Comparison of ENCODE assay signal across 8 cellular contexts in genomic region chr4:76781698-76782595, GRCh38.
DNase-seq lines count a peak whose midpoint lies in the region; FAIRE-seq and TF ChIP-seq lines count a peak whose summit lies in the region.

No MANE protein-coding gene starts in this region.

- no peak overlapping the region for H3K4me3 ChIP-seq in Loucy (ENCODE audit: low read length, poor library complexity, severe bottlenecking)
- no peak overlapping the region for H3K4me3 ChIP-seq in endothelial cell of umbilical vein (replicated peaks in 1 of 3; ENCODE audit: insufficient read depth in 1 of 3, low read depth in 1 of 3, low read length in 3 of 3)
- H3K4me3 ChIP-seq in tibial artery = no peak overlapping the region

- H3K27me3 ChIP-seq in Loucy (ENCODE audit: insufficient read depth, low read length, poor library complexity, severe bottlenecking) (no peaks in the 10 kb centered on the region), endothelial cell of umbilical vein (ENCODE audit: control insufficient read depth in 2 of 2, insufficient read depth in 2 of 2, low read length in 2 of 2) (no peaks in the 10 kb centered on the region), tibial artery (no peaks in the 10 kb centered on the region)

- H3K27ac ChIP-seq in endothelial cell of umbilical vein (ENCODE audit: insufficient read depth, low read depth, low read length) (no peak overlapping the region), tibial artery (no peak overlapping the region)

- H3K36me3 ChIP-seq in Loucy (ENCODE audit: insufficient read depth, low read length) (no peaks in the 10 kb centered on the region), endothelial cell of umbilical vein (ENCODE audit: control insufficient read depth in 2 of 2, extremely low read depth in 1 of 2, insufficient read depth in 2 of 2, low read length in 2 of 2) (no peaks in the 10 kb centered on the region), tibial artery (peaks cover 36 to 58% (median 42%) of the 10 kb centered on the region in 3 donors)

- TSS peak; percentile 32 for BruUV-seq in endothelial cell of umbilical vein (replicated peaks; lab: Mats Ljungman, UMichigan)

- peak; percentile 4 to 14 for DNase-seq in SHP77 (lab: John Stamatoyannopoulos, UW)
- DNase-seq in SHP77 treated with DMSO at 0.1 percent for 48 hours (lab: John Stamatoyannopoulos, UW) = no peak
- no peak for DNase-seq in endothelial cell of umbilical vein (ENCODE audit: low read depth, low spot score)
- DNase-seq in ureter (ENCODE audit: low spot score) = peak; percentile 63
- DNase-seq in tibial artery = no peak
- DNase-seq in activated CD4-positive, alpha-beta T cell treated with anti-CD3 and anti-CD28 coated beads, Interleukin-2, amount 50 U/mL, for 1 hour = no peak
- DNase-seq in HuH-7 (ENCODE audit: low spot score) = no peak

- H3K9ac ChIP-seq in Loucy (ENCODE audit: low read depth, low read length, poor library complexity, severe bottlenecking) (no peak overlapping the region), endothelial cell of umbilical vein (replicated peaks; ENCODE audit: extremely low read depth, insufficient read depth, low read length) (no peak overlapping the region)

- H3K9me2 ChIP-seq in Loucy (replicated peaks; ENCODE audit: low read depth, low read length) = no peaks in the 10 kb centered on the region

- H4K20me1 ChIP-seq in Loucy (ENCODE audit: insufficient read depth, low read length, poor library complexity, severe bottlenecking) = no peaks in the 10 kb centered on the region
- H4K20me1 ChIP-seq in endothelial cell of umbilical vein (replicated peaks; ENCODE audit: control insufficient read depth, extremely low read depth, insufficient read depth, low read length) = no peaks in the 10 kb centered on the region

- dilution Hi-C loops in endothelial cell of umbilical vein (cut with MboI; ENCODE audit: extremely low pct_ligation_motif_present, low sequenced_read_pairs) = no loop called here

- no peaks in the 10 kb centered on the region for H3K79me2 ChIP-seq in Loucy (ENCODE audit: insufficient read depth, low read length)
- H3K79me2 ChIP-seq in endothelial cell of umbilical vein (ENCODE audit: control insufficient read depth, insufficient read depth, low read length) = no peaks in the 10 kb centered on the region

- TF ChIP-seq CTCF in Loucy (conservative IDR thresholded peaks at IDR 0.05; ENCODE audit: low read length) (no peak), endothelial cell of umbilical vein (IDR thresholded peaks at IDR 0.05; ENCODE audit: extremely low read depth in 1 of 2, insufficient read depth in 1 of 2, low read depth in 1 of 2, low read length in 2 of 2) (no peak), tibial artery (IDR thresholded peaks at IDR 0.05) (no peak)

- H2AFZ ChIP-seq in Loucy (ENCODE audit: low read length) = peak overlapping the region; percentile 40; the same call in 1 of the 2 replicates
- no peak overlapping the region for H2AFZ ChIP-seq in endothelial cell of umbilical vein (ENCODE audit: low read depth, low read length)

- H3K9me3 ChIP-seq in Loucy (ENCODE audit: insufficient read depth, low read depth, low read length) (no peaks in the 10 kb centered on the region), endothelial cell of umbilical vein (replicated peaks; ENCODE audit: control insufficient read depth, insufficient read depth, low read length) (no peaks in the 10 kb centered on the region), tibial artery (no peaks in the 10 kb centered on the region)

- CTCF ChIA-PET in endothelial cell of umbilical vein (lab: Charles Lee) = no interaction called here

- H3F3A ChIP-seq in Loucy (ENCODE audit: low read depth) = no peaks in the 10 kb centered on the region

- intact Hi-C loops in endothelial cell of umbilical vein (cut with micrococcal nuclease) = no loop called here
- intact Hi-C loops in tibial artery (cut with DNase I; ENCODE audit: low total_unique reads) = no loop called here

- POLR2A ChIA-PET in endothelial cell of umbilical vein (lab: Charles Lee) = no interaction called here

- H3K4me1 ChIP-seq in Loucy (ENCODE audit: insufficient read depth, low read length, poor library complexity, severe bottlenecking) = peaks cover 8% of the 10 kb centered on the region
- H3K4me1 ChIP-seq in endothelial cell of umbilical vein (ENCODE audit: control insufficient read depth, extremely low read depth, insufficient read depth, low read length) = peaks cover 3% of the 10 kb centered on the region
- H3K4me1 ChIP-seq in tibial artery = peaks cover 0 to 10% (median 0%) of the 10 kb centered on the region in 4 donors

- FAIRE-seq in endothelial cell of umbilical vein (lab: Jason Lieb, UNC) = peak; percentile 67

- TF ChIP-seq POLR2A in endothelial cell of umbilical vein (IDR thresholded peaks at IDR 0.05; ENCODE audit: low read depth, low read length) = no peak

- H3K4me2 ChIP-seq in Loucy (ENCODE audit: low read depth, low read length, poor library complexity, severe bottlenecking) (no peak overlapping the region), endothelial cell of umbilical vein (ENCODE audit: insufficient read depth, low read length) (no peak overlapping the region)

- H3K9me1 ChIP-seq in endothelial cell of umbilical vein (replicated peaks; ENCODE audit: control insufficient read depth, extremely low read depth, insufficient read depth, low read length) = peaks cover 2% of the 10 kb centered on the region

TF ChIP-seq in endothelial cell of umbilical vein, 7 proteins besides CTCF, POLR2A, EP300 and RAD21:
- TF ChIP-seq POLR2AphosphoS5 (IDR thresholded peaks at IDR 0.05; ENCODE audit: insufficient read depth, low read depth, low read length) = peak; percentile 23
- TF ChIP-seq FOS (IDR thresholded peaks at IDR 0.05; ENCODE audit: borderline replicate concordance, insufficient read depth, low read length) = no peak
- TF ChIP-seq MAX (IDR thresholded peaks at IDR 0.05; ENCODE audit: insufficient read depth, insufficient read length) = no peak
- no peak for TF ChIP-seq MYC (IDR thresholded peaks at IDR 0.05; ENCODE audit: low read depth, low read length)
- TF ChIP-seq JUN (IDR thresholded peaks at IDR 0.05; ENCODE audit: borderline replicate concordance, insufficient read depth, insufficient read length, low read depth) = no peak
TF ChIP-seq in endothelial cell of umbilical vein: peak in this region for 1.

Comparison
In these comparisons a context has a peak if more than half of its experiments do, and no peak if none do; other contexts are left out.
1. DNase-seq: peak in SHP77 (2 of 2) and ureter (single experiment); none in SHP77 treated with DMSO at 0.1 percent for 48 hours (single experiment), endothelial cell of umbilical vein (single experiment), tibial artery (0 of 2), activated CD4-positive, alpha-beta T cell treated with anti-CD3 and anti-CD28 coated beads, Interleukin-2, amount 50 U/mL, for 1 hour (single experiment) and HuH-7 (single experiment).